10 cellular contexts compared by ENCODE assay signal in the genomic region with DNA sequence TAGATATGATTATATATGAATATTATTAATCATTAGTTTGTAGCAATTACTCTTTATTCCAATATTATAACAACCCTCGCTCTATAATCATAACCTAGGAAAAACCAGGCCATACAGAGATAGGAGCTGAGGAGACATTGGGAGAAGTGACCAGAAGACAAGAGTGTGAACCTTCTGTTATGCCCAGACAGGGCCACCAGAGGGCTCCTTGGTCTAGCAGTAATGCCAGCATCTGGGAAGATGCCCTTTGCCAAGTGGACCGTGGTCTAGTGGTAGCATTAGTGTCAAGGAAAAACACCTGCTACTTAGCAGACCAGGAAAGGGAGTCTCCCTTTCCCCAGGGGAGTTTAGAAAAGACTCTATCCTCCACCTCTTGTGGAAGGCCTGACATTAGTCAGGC. TPM values are rescaled to one million over a fixed set of nuclear protein-coding genes. Genes with fewer than 3 reads are reported as not detected.
DNase-seq lines count a peak whose midpoint lies in the region; TF ChIP-seq lines count a peak whose summit lies in the region.
"Not testable (repeated sequence)": the region's sequence is repeated elsewhere in the genome, so short reads cannot be mapped to it uniquely, and the experiment has no call there.
"Had no signal": no experiment of that assay in that cellular context is flagged by ENCODE, and none has a peak within 500 bp of the region (broad histone marks: within the 10 kb centered on the region; RNA-seq: fewer than 3 reads in every experiment).

No MANE protein-coding gene starts in this region.

- TF ChIP-seq CTCF in HFFc6 (IDR thresholded peaks at IDR 0.05) = peak; percentile 78
- TF ChIP-seq CTCF in fibroblast of villous mesenchyme (IDR thresholded peaks at IDR 0.05; ENCODE audit: insufficient read depth, low read depth, low read length) = peak; percentile 59

- not testable (repeated sequence) for H3K4me3 Mint-ChIP-seq in HFFc6

- H3K9me3 Mint-ChIP-seq in HFFc6 = peaks cover 22% of the 10 kb centered on the region

- H3K27me3 Mint-ChIP-seq in HFFc6 (ENCODE audit: insufficient read depth) = not testable (repeated sequence)

- DNase-seq in CD1c-positive myeloid dendritic cell (ENCODE audit: extremely low spot score) (peak; percentile 37), HFFc6 (peak; percentile 34), NCI-H69 (lab: John Stamatoyannopoulos, UW) (peak; percentile 2), amniotic epithelial cell (ENCODE audit: low read depth) (peak; percentile 41), fibroblast of villous mesenchyme (ENCODE audit: low read depth) (peak; percentile 22), myocyte (ENCODE audit: low read depth) (peak; percentile 51)
- DNase-seq in activated CD4-positive, CD25-positive, alpha-beta regulatory T cell treated with anti-CD3 and anti-CD28 coated beads, Interleukin-2, amount 50 U/mL, for 72 hours = peak; percentile 41
- DNase-seq in stimulated activated CD8-positive, alpha-beta memory T cell treated with anti-CD3 and anti-CD28 coated beads, Interleukin-4, amount 100 ng/mL, for 48 hours = peak; percentile 61

- not testable (repeated sequence) for H3K36me3 Mint-ChIP-seq in HFFc6 (ENCODE audit: low read depth)

- H3K4me3 ChIP-seq in fibroblast of villous mesenchyme (ENCODE audit: low read depth, low read length) = not testable (repeated sequence)

- H3K4me1 Mint-ChIP-seq in HFFc6 (ENCODE audit: low read depth) = not testable (repeated sequence)

- not testable (repeated sequence) for H3K27ac Mint-ChIP-seq in HFFc6

RNA-seq across cellular contexts. Expression of a gene that starts 12.9 kb away (rescaled TPM):
- not detected for total RNA-seq in HFFc6 (2021; fragmentation: NEBNext Ultra II Directional; extraction: Animal tissue kit (Norgen Biotek cat#: 25700))
- under 0.01 and 0.64 TPM in 2 replicates for total RNA-seq in fibroblast of villous mesenchyme
- 3.5 TPM in 1 of 2 replicates, not detected in the other for total RNA-seq in myocyte
- polyA plus RNA-seq in myocyte (2012) = 0.09 TPM
- total RNA-seq: glomerular endothelial cell; naive thymus-derived CD8-positive, alpha-beta T cell had no signal
- polyA plus RNA-seq: naive thymus-derived CD8-positive, alpha-beta T cell had no signal

RNA-seq across cellular contexts. Expression of a gene that starts 13.0 kb away (rescaled TPM):
- total RNA-seq in HFFc6 (2021; fragmentation: NEBNext Ultra II Directional; extraction: Animal tissue kit (Norgen Biotek cat#: 25700)) = 1 to 10 TPM in 1 of 6 experiments, under 1 TPM in 5; 0.22 to 1.3 (median 0.48) TPM
- total RNA-seq in fibroblast of villous mesenchyme (1.6 and 4.3 TPM in 2 replicates), myocyte (0.27 and 3.1 TPM in 2 replicates)
- polyA plus RNA-seq in myocyte (2012) = 0.59 TPM

Comparison
In these comparisons a context has a peak if more than half of its experiments do, and no peak if none do; other contexts are left out.
1. DNase-seq: peak in every context shown above with its lines; median percentile 61 in stimulated activated CD8-positive, alpha-beta memory T cell treated with anti-CD3 and anti-CD28 coated beads, Interleukin-4, amount 100 ng/mL, for 48 hours; 51 in myocyte; 41 in activated CD4-positive, CD25-positive, alpha-beta regulatory T cell treated with anti-CD3 and anti-CD28 coated beads, Interleukin-2, amount 50 U/mL, for 72 hours; 41 in amniotic epithelial cell; 37 in CD1c-positive myeloid dendritic cell; 34 in HFFc6; 22 in fibroblast of villous mesenchyme; 2 in NCI-H69.